Comparison of ENCODE assay signal across 17 cellular contexts in genomic region chr11:1478011-1478410, GRCh38. TPM values are rescaled to one million over a fixed set of nuclear protein-coding genes. Genes with fewer than 3 reads are reported as not detected.
DNase-seq lines count a peak whose midpoint lies in the region; ATAC-seq, FAIRE-seq and TF ChIP-seq lines count a peak whose summit lies in the region.
"Had no signal": no experiment of that assay in that cellular context is flagged by ENCODE, and none has a peak within 500 bp of the region (broad histone marks: within the 10 kb centered on the region; RNA-seq: fewer than 3 reads in every experiment).

No MANE protein-coding gene starts in this region.

- no peaks in the 10 kb centered on the region for H3K4me1 ChIP-seq in astrocyte (ENCODE audit: insufficient read depth, low read length)
- peaks cover 12 to 61% (median 42%) of the 10 kb centered on the region in 3 donors for H3K4me1 ChIP-seq in gastroesophageal sphincter
- H3K4me1 ChIP-seq in muscle layer of colon (ENCODE audit: insufficient read depth, low read length), result peaks cover 46% of the 10 kb centered on the region
- H3K4me1 ChIP-seq in stomach smooth muscle (ENCODE audit: control insufficient read depth, insufficient read depth, low read length), result peaks cover 52% of the 10 kb centered on the region
- H3K4me1 ChIP-seq: BLaER1 had no signal

- no peaks in the 10 kb centered on the region for H3K36me3 ChIP-seq in astrocyte (ENCODE audit: insufficient read depth, low read length)
- H3K36me3 ChIP-seq in gastroesophageal sphincter, result peaks cover 0 to 78% of the 10 kb centered on the region in 2 donors
- peaks cover 76% of the 10 kb centered on the region for H3K36me3 ChIP-seq in muscle layer of colon (ENCODE audit: insufficient read depth, low read length)
- H3K36me3 ChIP-seq in stomach smooth muscle (ENCODE audit: control insufficient read depth in 2 of 2, insufficient read depth in 2 of 2, low read length in 2 of 2), result peaks cover 59 to 66% of the 10 kb centered on the region in 2 donors

- WGBS in gastroesophageal sphincter (ENCODE audit: low coverage in 1 of 2), 2 donors, result 80 to 86% methylated on average over 2 to 4 of the region's 13 CpGs

- H3K9me3 ChIP-seq in astrocyte (ENCODE audit: insufficient read depth, low read depth, low read length) (no peaks in the 10 kb centered on the region), gastroesophageal sphincter (no peaks in the 10 kb centered on the region), muscle layer of colon (ENCODE audit: low read length) (no peaks in the 10 kb centered on the region), stomach smooth muscle (ENCODE audit: control insufficient read depth in 2 of 2, low read length in 2 of 2) (no peaks in the 10 kb centered on the region)
- H3K9me3 ChIP-seq: BLaER1 had no signal

- H3K27ac ChIP-seq in astrocyte (ENCODE audit: low read depth, low read length), result no peak overlapping the region
- peak overlapping the region in 3 of 4 donors; percentile 91 to 96 (median 95) for H3K27ac ChIP-seq in gastroesophageal sphincter
- H3K27ac ChIP-seq in muscle layer of colon (ENCODE audit: low read depth, low read length), result peak overlapping the region; percentile 96
- H3K27ac ChIP-seq in stomach smooth muscle (ENCODE audit: low read length), result peak overlapping the region; percentile 97
- H3K27ac ChIP-seq: BLaER1, SK-N-MC had no signal

- peaks cover 23% of the 10 kb centered on the region for H3K36me3 Mint-ChIP-seq in astrocyte (ENCODE audit: low read depth, unreplicated experiment)

- no peaks in the 10 kb centered on the region for H3K27me3 Mint-ChIP-seq in astrocyte (ENCODE audit: low read depth, unreplicated experiment)
- H3K27me3 Mint-ChIP-seq: CD4-positive, alpha-beta memory T cell; IgD-negative memory B cell had no signal

- H2AFZ ChIP-seq in astrocyte (ENCODE audit: low read depth, low read length), result no peak overlapping the region

- H3K4me1 Mint-ChIP-seq in astrocyte (ENCODE audit: low read depth, unreplicated experiment), result no peaks in the 10 kb centered on the region
- H3K4me1 Mint-ChIP-seq: CD4-positive, alpha-beta memory T cell; IgD-negative memory B cell had no signal

- DNase-seq in astrocyte (ENCODE audit: low read depth), result no peak
- DNase-seq in MV-4-11 (lab: John Stamatoyannopoulos, UW), result no peak
- DNase-seq in COR-L47 (lab: John Stamatoyannopoulos, UW), result no peak
- DNase-seq: CD4-positive, alpha-beta memory T cell; NCI-H1694; NCI-H446; NCI-H526; OCI-M1; SHP77 treated with DMSO at 0.1 percent for 48 hours had no signal

- TF ChIP-seq CTCF in astrocyte (IDR thresholded peaks at IDR 0.05; ENCODE audit: insufficient read depth, low read depth, low read length) (no peak), gastroesophageal sphincter (IDR thresholded peaks at IDR 0.05) (no peak)

- H3K4me3 ChIP-seq in astrocyte (ENCODE audit: insufficient read depth, low read depth, low read length), result no peak overlapping the region
- H3K4me3 ChIP-seq in gastroesophageal sphincter, result no peak overlapping the region
- no peak overlapping the region for H3K4me3 ChIP-seq in muscle layer of colon (ENCODE audit: low read depth in 1 of 2, low read length in 2 of 2)
- no peak overlapping the region for H3K4me3 ChIP-seq in stomach smooth muscle (ENCODE audit: low read length in 2 of 2)
- H3K4me3 ChIP-seq: BLaER1, SK-N-MC had no signal

- H3K79me2 ChIP-seq in astrocyte (ENCODE audit: insufficient read depth, low read length), result peaks cover 3% of the 10 kb centered on the region

- H4K20me1 ChIP-seq in astrocyte (ENCODE audit: insufficient read depth, low read length), result peaks cover 32% of the 10 kb centered on the region

- H3K9ac ChIP-seq in astrocyte (ENCODE audit: low read length) (no peak overlapping the region), muscle layer of colon (ENCODE audit: low read length) (no peak overlapping the region), stomach smooth muscle (ENCODE audit: low read length in 2 of 2) (no peak overlapping the region)
- H3K9ac ChIP-seq: BLaER1 had no signal

- FAIRE-seq in astrocyte (lab: Jason Lieb, UNC), result no peak
- FAIRE-seq: GM12891 had no signal

- no peak for TF ChIP-seq POLR2A in gastroesophageal sphincter (IDR thresholded peaks at IDR 0.05)

- no peaks in the 10 kb centered on the region for H3K9me3 Mint-ChIP-seq in astrocyte (ENCODE audit: unreplicated experiment)
- H3K9me3 Mint-ChIP-seq: CD4-positive, alpha-beta memory T cell; IgD-negative memory B cell had no signal

- H3K4me3 Mint-ChIP-seq in astrocyte (ENCODE audit: unreplicated experiment), result peak overlapping the region; percentile 55
- H3K4me3 Mint-ChIP-seq: CD4-positive, alpha-beta memory T cell had no signal

- no peak for ATAC-seq in gastroesophageal sphincter
- no peak for ATAC-seq in GM18909 (IDR thresholded peaks at IDR 0.05; ENCODE audit: poor library complexity, unreplicated experiment)

- no peak overlapping the region for H3K4me2 ChIP-seq in astrocyte (ENCODE audit: low read length)
- H3K4me2 ChIP-seq: BLaER1 had no signal

- H3K27me3 ChIP-seq in astrocyte (ENCODE audit: insufficient read depth, low read length) (no peaks in the 10 kb centered on the region), gastroesophageal sphincter (no peaks in the 10 kb centered on the region), muscle layer of colon (ENCODE audit: control insufficient read depth in 1 of 2, insufficient read depth in 2 of 2, low read length in 2 of 2) (no peaks in the 10 kb centered on the region), stomach smooth muscle (ENCODE audit: control insufficient read depth in 1 of 2, insufficient read depth in 2 of 2, low read length in 2 of 2) (no peaks in the 10 kb centered on the region)
- H3K27me3 ChIP-seq: BLaER1 had no signal

- H3K27ac Mint-ChIP-seq in astrocyte (ENCODE audit: unreplicated experiment), result no peak overlapping the region
- H3K27ac Mint-ChIP-seq: IgD-negative memory B cell had no signal

- no peak for TF ChIP-seq EP300 in gastroesophageal sphincter (IDR thresholded peaks at IDR 0.05)

RNA-seq across cellular contexts. Expression of gene MOB2, which starts 8.6 kb away (rescaled TPM):
- 26.4 and 28.9 TPM in 2 replicates for total RNA-seq in astrocyte
- 100 to 1,000 TPM in 2 of 4 donors, 10 to 100 TPM in 2; 59.6 to 103 (median 87.8) TPM for total RNA-seq in gastroesophageal sphincter
